8 cellular contexts compared by ENCODE assay signal in the genomic region with DNA sequence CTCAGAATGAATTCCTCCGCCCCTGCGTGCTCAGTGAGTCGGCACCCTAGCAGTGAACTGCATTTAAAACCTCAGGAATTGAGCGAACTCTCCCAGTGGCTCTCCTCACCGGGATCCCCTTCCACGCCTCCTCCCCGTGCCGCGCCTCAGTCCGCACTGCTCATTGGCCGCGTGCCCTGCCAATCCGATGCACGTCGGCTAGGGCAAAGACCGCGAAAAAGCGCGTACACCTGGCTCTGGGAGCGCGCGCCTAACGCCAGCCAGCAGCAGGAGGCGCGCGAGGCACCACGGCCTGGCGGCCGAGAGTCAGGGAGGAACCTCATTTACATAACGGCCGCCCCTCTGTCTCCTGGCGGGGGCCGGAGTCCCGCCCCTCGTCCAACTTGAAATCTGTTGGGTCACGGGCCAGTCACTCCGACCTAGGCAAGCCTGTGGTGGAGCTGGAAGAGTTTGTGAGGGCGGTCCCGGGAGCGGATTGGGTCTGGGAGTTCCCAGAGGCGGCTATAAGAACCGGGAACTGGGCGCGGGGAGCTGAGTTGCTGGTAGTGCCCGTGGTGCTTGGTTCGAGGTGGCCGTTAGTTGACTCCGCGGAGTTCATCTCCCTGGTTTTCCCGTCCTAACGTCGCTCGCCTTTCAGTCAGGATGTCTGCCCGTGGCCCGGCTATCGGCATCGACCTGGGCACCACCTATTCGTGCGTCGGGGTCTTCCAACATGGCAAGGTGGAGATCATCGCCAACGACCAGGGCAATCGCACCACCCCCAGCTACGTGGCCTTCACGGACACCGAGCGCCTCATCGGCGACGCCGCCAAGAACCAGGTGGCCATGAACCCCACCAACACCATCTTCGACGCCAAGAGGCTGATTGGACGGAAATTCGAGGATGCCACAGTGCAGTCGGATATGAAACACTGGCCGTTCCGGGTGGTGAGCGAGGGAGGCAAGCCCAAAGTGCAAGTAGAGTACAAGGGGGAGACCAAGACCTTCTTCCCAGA. TPM values are rescaled to one million over a fixed set of nuclear protein-coding genes. Genes with fewer than 3 reads are reported as not detected.
DNase-seq lines count a peak whose midpoint lies in the region; ATAC-seq and TF ChIP-seq lines count a peak whose summit lies in the region.

Gene HSPA2 (plus strand): TSS at position 534 of the 995 bp plus-strand sequence. CDS start 109 bp downstream, at position 643.

- peak within 1 kb of the TSS; percentile 96 for H2AFZ ChIP-seq in ACC112 (ENCODE audit: low read length, unreplicated experiment)

- no peaks in the 10 kb centered on the region for H3K79me2 ChIP-seq in ACC112 (ENCODE audit: control insufficient read depth, insufficient read depth, low read length, unreplicated experiment)

- H3K4me1 ChIP-seq in ACC112 (ENCODE audit: control insufficient read depth, insufficient read depth, low read length, unreplicated experiment), result peaks cover 5% of the 10 kb centered on the region
- peaks cover 0 to 4% (median 0%) of the 10 kb centered on the region in 4 donors for H3K4me1 ChIP-seq in right lobe of liver

- peak within 1 kb of the TSS; percentile 68 for H3K27ac ChIP-seq in ACC112 (ENCODE audit: low read depth, low read length)
- H3K27ac ChIP-seq in dorsolateral prefrontal cortex, result peak within 1 kb of the TSS in 56 of 59 donors; percentile 33 to 91 (median 82)
- peak within 1 kb of the TSS; percentile 18 to 63 (median 59) for H3K27ac ChIP-seq in right lobe of liver

- H3K9me3 ChIP-seq in right lobe of liver, result no peaks in the 10 kb centered on the region

- TF ChIP-seq CTCF in dorsolateral prefrontal cortex (IDR thresholded peaks at IDR 0.05 in 54 of 56, conservative IDR thresholded peaks at IDR 0.05 in 2 of 56; ENCODE audit: low read depth in 1 of 56, partially characterized antibody in 56 of 56) (peak; percentile 47 to 98 (median 88)), right lobe of liver (IDR thresholded peaks at IDR 0.05) (peak; percentile 82 to 95 (median 86))

- peaks cover 35% of the 10 kb centered on the region for H3K4me1 Mint-ChIP-seq in activated CD4-positive, alpha-beta memory T cell treated with anti-CD3 and anti-CD28 coated beads for 36 hours (ENCODE audit: low read depth)

- TF ChIP-seq POLR2A in right lobe of liver (IDR thresholded peaks at IDR 0.05), result peak; percentile 97

- peaks cover 10% of the 10 kb centered on the region for H3K36me3 Mint-ChIP-seq in activated CD4-positive, alpha-beta memory T cell treated with anti-CD3 and anti-CD28 coated beads for 36 hours

- H3K4me3 ChIP-seq in ACC112 (ENCODE audit: low read depth, low read length) (peak within 1 kb of the TSS; percentile 80), dorsolateral prefrontal cortex (peak within 1 kb of the TSS; percentile 47 to 82 (median 70)), right lobe of liver (peak within 1 kb of the TSS; percentile 22 to 67 (median 57))

- H3K9me3 Mint-ChIP-seq in activated CD4-positive, alpha-beta memory T cell treated with anti-CD3 and anti-CD28 coated beads for 36 hours, result peaks cover 9% of the 10 kb centered on the region

- H3K27ac Mint-ChIP-seq in activated CD4-positive, alpha-beta memory T cell treated with anti-CD3 and anti-CD28 coated beads for 36 hours, result peak within 1 kb of the TSS; percentile 84

- intact Hi-C loops in activated CD4-positive, alpha-beta memory T cell treated with anti-CD3 and anti-CD28 coated beads for 36 hours (cut with micrococcal nuclease), result loop anchor here (1.0 to 5.0 kb wide), 9 partner anchors 9 to 898 kb away; partner anchors contain the start of genes MTHFD1, PLEKHG3, PPP1R36 and WDR89
- intact Hi-C loops in dorsolateral prefrontal cortex (cut with DNase I), result loop anchor here (1.0 to 10.0 kb wide), 6 partner anchors 32 to 224 kb away; partner anchors contain the start of gene ZBTB1 (in 2 of the 2)
- intact Hi-C loops in right lobe of liver (cut with DNase I), result no loop called here

- DNase-seq in NCI-H524 treated with DMSO at 0.1 percent for 48 hours (lab: John Stamatoyannopoulos, UW) (peak; percentile 93), dorsolateral prefrontal cortex (peak; percentile 93 to 99 (median 99)), right lobe of liver (peak; percentile 99)
- DNase-seq in activated CD4-positive, alpha-beta memory T cell treated with anti-CD3 and anti-CD28 coated beads for 36 hours, result peak; percentile 98
- DNase-seq in stimulated activated CD4-positive, alpha-beta T cell treated with anti-CD3 and anti-CD28 coated beads, Interleukin-4, amount 100 ng/mL, for 4 hours, result peak; percentile 93 to 95

- ATAC-seq in GM18909 (IDR thresholded peaks at IDR 0.05; ENCODE audit: poor library complexity, unreplicated experiment) (peak; percentile 97), HG03196 (IDR thresholded peaks at IDR 0.05; ENCODE audit: unreplicated experiment) (peak; percentile 95), right lobe of liver (peak; percentile 95 to 98 (median 96))

- H3K36me3 ChIP-seq in ACC112 (ENCODE audit: insufficient read depth, low read length) (no peaks in the 10 kb centered on the region), right lobe of liver (no peaks in the 10 kb centered on the region)

- CTCF ChIA-PET in activated CD4-positive, alpha-beta memory T cell treated with anti-CD3 and anti-CD28 coated beads for 36 hours (lab: Charles Lee), result interaction anchor here (0.6 to 3.0 kb wide), 21 partner anchors 8 to 374 kb away, joined by 3 to 20 read pairs (median 3); partner anchors contain the start of genes MTHFD1, PPP1R36 and ZBTB1

- POLR2A ChIA-PET in activated CD4-positive, alpha-beta memory T cell treated with anti-CD3 and anti-CD28 coated beads for 36 hours (lab: Charles Lee), result interaction anchor here (0.9 to 2.0 kb wide), 5 partner anchors 8 to 153 kb away, joined by 3 to 16 read pairs (median 4); partner anchors contain the start of genes ZBTB1 and ZBTB25

- peaks cover 24% of the 10 kb centered on the region for H3K27me3 Mint-ChIP-seq in activated CD4-positive, alpha-beta memory T cell treated with anti-CD3 and anti-CD28 coated beads for 36 hours

- peak within 1 kb of the TSS; percentile 89 for H3K4me3 Mint-ChIP-seq in activated CD4-positive, alpha-beta memory T cell treated with anti-CD3 and anti-CD28 coated beads for 36 hours

- H3K27me3 ChIP-seq in ACC112 (ENCODE audit: insufficient read depth, low read length), result peaks cover 23% of the 10 kb centered on the region
- peaks cover 0 to 15% (median 0%) of the 10 kb centered on the region in 45 donors for H3K27me3 ChIP-seq in dorsolateral prefrontal cortex
- peaks cover 0 to 9% of the 10 kb centered on the region in 2 donors for H3K27me3 ChIP-seq in right lobe of liver

- WGBS in right lobe of liver (ENCODE audit: insufficient coverage, low coverage, low lambda C conversion rate, missing lambda C conversion rate), result 8% methylated on average over 59 of the region's 79 CpGs

RNA-seq across cellular contexts. Expression of gene HSPA2, which starts in this region (rescaled TPM):
- 1 to 10 TPM; 6.6 to 6.7 TPM for total RNA-seq in activated CD4-positive, alpha-beta memory T cell treated with anti-CD3 and anti-CD28 coated beads for 36 hours
- 100 to 1,000 TPM in 86 of 120 experiments, 10 to 100 TPM in 34; 15.2 to 536 (median 124) TPM for total RNA-seq in dorsolateral prefrontal cortex
- 1 to 10 TPM; 1.2 to 9.7 (median 5.0) TPM for total RNA-seq in right lobe of liver

Comparison
In these comparisons a context has a peak if more than half of its experiments do, and no peak if none do; other contexts are left out.
1. Peak in every context shown above with its lines: DNase-seq, ATAC-seq, H3K4me3 ChIP-seq and H3K27ac ChIP-seq.
2. intact Hi-C loops: an anchor here in activated CD4-positive, alpha-beta memory T cell treated with anti-CD3 and anti-CD28 coated beads for 36 hours (1.0 to 5.0 kb wide) and dorsolateral prefrontal cortex (1.0 to 10.0 kb wide); none called in right lobe of liver.